9 cellular contexts compared by ENCODE assay signal in genomic region chr19:50719566-50719965, GRCh38. TPM values are rescaled to one million over a fixed set of nuclear protein-coding genes. Genes with fewer than 3 reads are reported as not detected.
DNase-seq lines count a peak whose midpoint lies in the region; ATAC-seq and TF ChIP-seq lines count a peak whose summit lies in the region.
"Had no signal": no experiment of that assay in that cellular context is flagged by ENCODE, and none has a peak within 500 bp of the region (broad histone marks: within the 10 kb centered on the region; RNA-seq: fewer than 3 reads in every experiment).

Gene SHANK1 (minus strand): TSS chr19:50719802. CDS start chr19:50716919, 2,883 bp downstream.

- no peaks in the 10 kb centered on the region for H3K36me3 Mint-ChIP-seq in stimulated activated naive CD8-positive, alpha-beta T cell treated with anti-CD3 and anti-CD28 coated beads, Interleukin-15, Interleukin-2, amounts not matched to agents 100 ng/mL and 50 ng/mL, for 24 hours (ENCODE audit: low read depth)
- H3K36me3 Mint-ChIP-seq in brain = no peaks in the 10 kb centered on the region

- H3K36me3 ChIP-seq in vagina = no peaks in the 10 kb centered on the region
- no peaks in the 10 kb centered on the region for H3K36me3 ChIP-seq in mucosa of descending colon (ENCODE audit: low read depth)
- H3K36me3 ChIP-seq in SJCRH30 = no peaks in the 10 kb centered on the region

- TF ChIP-seq POLR2A in vagina (IDR thresholded peaks at IDR 0.05) = no peak

- no peak within 1 kb of the TSS for H3K27ac Mint-ChIP-seq in stimulated activated naive CD8-positive, alpha-beta T cell treated with anti-CD3 and anti-CD28 coated beads, Interleukin-15, Interleukin-2, amounts not matched to agents 100 ng/mL and 50 ng/mL, for 24 hours
- H3K27ac Mint-ChIP-seq in brain = peak within 1 kb of the TSS in 4 of 5 experiments; percentile 13 to 85 (median 60)

- peaks cover 47% of the 10 kb centered on the region for H3K27me3 Mint-ChIP-seq in stimulated activated naive CD8-positive, alpha-beta T cell treated with anti-CD3 and anti-CD28 coated beads, Interleukin-15, Interleukin-2, amounts not matched to agents 100 ng/mL and 50 ng/mL, for 24 hours
- H3K27me3 Mint-ChIP-seq in brain = peaks cover 4% of the 10 kb centered on the region

- TF ChIP-seq CTCF in brain (conservative IDR thresholded peaks at IDR 0.05) = no peak
- no peak for TF ChIP-seq CTCF in vagina (IDR thresholded peaks at IDR 0.05)
- TF ChIP-seq CTCF in mucosa of descending colon (IDR thresholded peaks at IDR 0.05) = no peak

- H3K9me3 ChIP-seq in vagina = no peaks in the 10 kb centered on the region
- no peaks in the 10 kb centered on the region for H3K9me3 ChIP-seq in mucosa of descending colon
- no peaks in the 10 kb centered on the region for H3K9me3 ChIP-seq in SJCRH30 (replicated peaks)

- ATAC-seq in stimulated activated naive CD8-positive, alpha-beta T cell treated with anti-CD3 and anti-CD28 coated beads, Interleukin-15, Interleukin-2, amounts not matched to agents 100 U/mL and 50 U/mL, for 24 hours = no peak
- no peak for ATAC-seq in mucosa of descending colon

- H3K4me1 ChIP-seq in vagina = peaks cover 40% of the 10 kb centered on the region
- peaks cover 6% of the 10 kb centered on the region for H3K4me1 ChIP-seq in mucosa of descending colon (ENCODE audit: low read depth)
- no peaks in the 10 kb centered on the region for H3K4me1 ChIP-seq in SJCRH30

- intact Hi-C loops in vagina (cut with DNase I) (no loop called here), mucosa of descending colon (cut with DNase I, micrococcal nuclease) (no loop called here)

- H3K9me3 Mint-ChIP-seq in stimulated activated naive CD8-positive, alpha-beta T cell treated with anti-CD3 and anti-CD28 coated beads, Interleukin-15, Interleukin-2, amounts not matched to agents 100 ng/mL and 50 ng/mL, for 24 hours = no peaks in the 10 kb centered on the region
- peaks cover 0 to 71% (median 0%) of the 10 kb centered on the region in 5 experiments for H3K9me3 Mint-ChIP-seq in brain

- H3K4me3 Mint-ChIP-seq in stimulated activated naive CD8-positive, alpha-beta T cell treated with anti-CD3 and anti-CD28 coated beads, Interleukin-15, Interleukin-2, amounts not matched to agents 100 ng/mL and 50 ng/mL, for 24 hours = peak within 1 kb of the TSS; percentile 7
- peak within 1 kb of the TSS in 4 of 5 experiments; percentile 42 to 81 (median 80) for H3K4me3 Mint-ChIP-seq in brain

- H3K27ac ChIP-seq in vagina (no peak within 1 kb of the TSS), SJCRH30 (no peak within 1 kb of the TSS)

- DNase-seq in stimulated activated naive CD8-positive, alpha-beta T cell treated with anti-CD3 and anti-CD28 coated beads, Interleukin-15, Interleukin-2, amounts not matched to agents 100 U/mL and 50 U/mL, for 24 hours = no peak
- DNase-seq in myocyte (ENCODE audit: low read depth) (peak; percentile 35), vagina (ENCODE audit: extremely low spot score in 2 of 2) (no peak), pons (ENCODE audit: low spot score) (no peak), mucosa of descending colon (no peak), SJCRH30 (no peak)
- DNase-seq: NCI-H146 had no signal

- H3K4me1 Mint-ChIP-seq in stimulated activated naive CD8-positive, alpha-beta T cell treated with anti-CD3 and anti-CD28 coated beads, Interleukin-15, Interleukin-2, amounts not matched to agents 100 ng/mL and 50 ng/mL, for 24 hours (ENCODE audit: low read depth) = peaks cover 18% of the 10 kb centered on the region
- H3K4me1 Mint-ChIP-seq in brain = peaks cover 53% of the 10 kb centered on the region

- H3K27me3 ChIP-seq in vagina (no peaks in the 10 kb centered on the region), SJCRH30 (no peaks in the 10 kb centered on the region)

- H3K4me3 ChIP-seq in vagina (peak within 1 kb of the TSS; percentile 37 to 52), mucosa of descending colon (no peak within 1 kb of the TSS), SJCRH30 (no peak within 1 kb of the TSS)

RNA-seq across cellular contexts. Expression of gene SHANK1, which starts in this region (rescaled TPM):
- 15.5 TPM for polyA plus RNA-seq in brain (ENCODE audit: insufficient read depth, low read depth, low replicate concordance)
- 32.3 and 38.1 TPM in 2 replicates for total RNA-seq in myocyte
- polyA plus RNA-seq in myocyte (2012) = 9.5 TPM
- 0.98 TPM for total RNA-seq in vagina
- 1 to 10 TPM in 1 of 3 donors, under 1 TPM in 1, not detected in 1; 0.55 to 1.1 TPM for total RNA-seq in mucosa of descending colon
- total RNA-seq in SJCRH30 (2014; rRNA removed; shearing (Covaris generic)) = not detected in 2 replicates

Comparison
In these comparisons a context has a peak if more than half of its experiments do, and no peak if none do; other contexts are left out.
1. RNA of gene SHANK1 (total RNA-seq): 32.3 to 38.1 TPM in myocyte; 0.98 TPM in vagina (single experiment), 0.55 to 1.1 TPM in mucosa of descending colon and not detected in SJCRH30; every median in the first group is over 10 times any median in the second.
2. H3K4me3 ChIP-seq: peak in vagina (2 of 2); none in mucosa of descending colon (single experiment) and SJCRH30 (single experiment).